In genomic region chr6:33160728-33161323, GRCh38 we compare ENCODE assay signal across 8 cellular contexts. TPM values are rescaled to one million over a fixed set of nuclear protein-coding genes. Genes with fewer than 3 reads are reported as not detected.
DNase-seq lines count a peak whose midpoint lies in the region; FAIRE-seq and TF ChIP-seq lines count a peak whose summit lies in the region.

No MANE protein-coding gene starts in this region.

- CTCF ChIA-PET in BJ (lab: Yijun Ruan, JAX) = interaction anchor here (0.6 to 4.3 kb wide), 19 partner anchors 8 to 246 kb away, joined by 3 to 44 read pairs (median 4); partner anchors contain the start of genes COL11A2 and HSD17B8

- FAIRE-seq in HTR-8/SVneo (lab: Jason Lieb, UNC) = peak; percentile 90

- POLR2A ChIA-PET in BJ (lab: Charles Lee) = no interaction called here

- H3K4me3 ChIP-seq in BJ (ENCODE audit: low read depth, low read length) (no peak overlapping the region), retinal pigment epithelial cell (ENCODE audit: low read length) (peak overlapping the region; percentile 41)

- no peak for TF ChIP-seq CTCF in BJ (IDR thresholded peaks at IDR 0.05; ENCODE audit: insufficient read depth, low read depth, low read length)
- TF ChIP-seq CTCF in VCaP (conservative IDR thresholded peaks at IDR 0.05) = no peak
- TF ChIP-seq CTCF in retinal pigment epithelial cell (conservative IDR thresholded peaks at IDR 0.05; ENCODE audit: low read depth, low read length) = no peak

- DNase-seq in BJ (ENCODE audit: low read depth) (peak; percentile 73), HTR-8/SVneo (ENCODE audit: insufficient read length, low spot score) (peak; percentile 82), globus pallidus (ENCODE audit: low spot score) (peak; percentile 27), retinal pigment epithelial cell (ENCODE audit: low read depth) (peak; percentile 93), middle frontal gyrus (ENCODE audit: extremely low spot score, low spot score) (no peak), NCI-H510A (lab: John Stamatoyannopoulos, UW) (no peak)
- no peak for DNase-seq in NK-92 treated with Interleukin-12 subunit alpha and Interleukin-12 subunit beta, amount 100 ng/mL, for 24 hours (lab: John Stamatoyannopoulos, UW)

- H3K36me3 ChIP-seq in BJ (ENCODE audit: control insufficient read depth, insufficient read depth, low read length) = no peaks in the 10 kb centered on the region

- peaks cover 3% of the 10 kb centered on the region for H3K27me3 ChIP-seq in BJ (ENCODE audit: control insufficient read depth, insufficient read depth, low read length)

- H3K27ac ChIP-seq in VCaP = peak overlapping the region; percentile 56; the same call in 1 of the 2 replicates

RNA-seq across cellular contexts. Expression of gene COL11A2, which starts 31.4 kb away (rescaled TPM):
- 0.55 and 0.91 TPM in 2 replicates for polyA plus RNA-seq in BJ (2011; rRNA removed)
- not detected in 2 replicates for polyA minus RNA-seq in BJ (2011; rRNA and poly(A)+ RNA removed)

RNA-seq across cellular contexts. Expression of gene RXRB, which starts 39.6 kb away (rescaled TPM):
- 51.3 and 67.9 TPM in 2 replicates for polyA plus RNA-seq in BJ (2011; rRNA removed)
- 33.7 and 56.1 TPM in 2 replicates for polyA minus RNA-seq in BJ (2011; rRNA and poly(A)+ RNA removed)

RNA-seq across cellular contexts. Expression of gene SLC39A7, which starts 39.8 kb away (rescaled TPM):
- polyA plus RNA-seq in BJ (2011; rRNA removed) = 116 and 151 TPM in 2 replicates
- 55.6 and 60.2 TPM in 2 replicates for polyA minus RNA-seq in BJ (2011; rRNA and poly(A)+ RNA removed)

RNA-seq across cellular contexts. Expression of gene HSD17B8, which starts 43.6 kb away (rescaled TPM):
- 2.1 and 3.4 TPM in 2 replicates for polyA plus RNA-seq in BJ (2011; rRNA removed)
- polyA minus RNA-seq in BJ (2011; rRNA and poly(A)+ RNA removed) = 0.41 and 0.47 TPM in 2 replicates

RNA-seq across cellular contexts. Expression of gene RING1, which starts 47.5 kb away (rescaled TPM):
- 24.4 and 36.6 TPM in 2 replicates for polyA plus RNA-seq in BJ (2011; rRNA removed)
- polyA minus RNA-seq in BJ (2011; rRNA and poly(A)+ RNA removed) = 15.1 and 25.0 TPM in 2 replicates

Comparison
In these comparisons a context has a peak if more than half of its experiments do, and no peak if none do; other contexts are left out.
1. DNase-seq: peak in BJ (single experiment), HTR-8/SVneo (single experiment), globus pallidus (single experiment) and retinal pigment epithelial cell (single experiment); none in NK-92 treated with Interleukin-12 subunit alpha and Interleukin-12 subunit beta, amount 100 ng/mL, for 24 hours (single experiment), middle frontal gyrus (single experiment) and NCI-H510A (single experiment).